ENCODE assay signal across 24 cellular contexts in genomic region chr13:20426766-20427448, GRCh38.
DNase-seq lines count a peak whose midpoint lies in the region; ATAC-seq and TF ChIP-seq lines count a peak whose summit lies in the region.
"Had no signal": no experiment of that assay in that cellular context is flagged by ENCODE, and none has a peak within 500 bp of the region (broad histone marks: within the 10 kb centered on the region; RNA-seq: fewer than 3 reads in every experiment).

No MANE protein-coding gene starts in this region.

- POLR2A ChIA-PET in IMR-90 (lab: Charles Lee; ENCODE audit: unreplicated experiment) = no interaction called here

- H2BK120ac ChIP-seq in IMR-90 (ENCODE audit: low read depth, low read length) = no peak overlapping the region

- peak overlapping the region in 7 of 11 experiments; percentile 9 to 89 (median 86); a peak in 12 of 22 replicates for H3K27ac ChIP-seq in BLaER1 treated with 17β-estradiol and CSF1 and Interleukin-3, amounts not matched to agents 10 nM and 100 nM
- no peak overlapping the region for H3K27ac ChIP-seq in IMR-90 (ENCODE audit: insufficient read depth, low read length)
- H3K27ac ChIP-seq: coronary artery, gastroesophageal sphincter, left lung, sigmoid colon, transverse colon, VCaP had no signal

- no peak overlapping the region for H3K18ac ChIP-seq in IMR-90 (ENCODE audit: low read depth, low read length)

- H2BK5ac ChIP-seq in IMR-90 (ENCODE audit: low read depth, low read length, poor library complexity, severe bottlenecking) = no peak overlapping the region

- H2AK5ac ChIP-seq in IMR-90 (ENCODE audit: low read depth, low read length) = no peak overlapping the region

- H4K91ac ChIP-seq in IMR-90 (ENCODE audit: insufficient read depth, low read depth, low read length) = no peak overlapping the region

- no peak for TF ChIP-seq RAD21 in IMR-90 (IDR thresholded peaks at IDR 0.05; ENCODE audit: low read length)

- TF ChIP-seq CTCF in IMR-90 (conservative IDR thresholded peaks at IDR 0.05; ENCODE audit: low read depth, low read length) = no peak

- intact Hi-C loops in IMR-90 (cut with micrococcal nuclease) = no loop called here

- H3K79me1 ChIP-seq in IMR-90 (ENCODE audit: low read depth in 1 of 2, low read length in 2 of 2) = no peaks in the 10 kb centered on the region

- DNase-seq in IMR-90 = peak; percentile 32
- DNase-seq in epidermal melanocyte (ENCODE audit: insufficient read length, low spot score) = peak; percentile 33
- peak; percentile 85 for DNase-seq in islet precursor cell
- no peak for DNase-seq in NK-92 treated with Interleukin-12 subunit alpha and Interleukin-12 subunit beta, amount 100 ng/mL, for 24 hours (lab: John Stamatoyannopoulos, UW)
- DNase-seq in OCI-M2 (lab: John Stamatoyannopoulos, UW; ENCODE audit: unreplicated experiment) = no peak
- DNase-seq in NCI-H146 treated with DMSO at 0.1 percent for 48 hours (lab: John Stamatoyannopoulos, UW; ENCODE audit: unreplicated experiment) = no peak
- DNase-seq: activated T-cell treated with anti-CD3 and anti-CD28 coated beads, Interleukin-2, amount 50 U/mL, for 24 hours; COR-L47; DND-41; Kasumi-1; left lung; NCI-H1105 treated with DMSO at 0.1 percent for 48 hours; NCI-H2107; NCI-H510A; SHP77 treated with DMSO at 0.1 percent for 48 hours; sigmoid colon; stimulated activated naive CD4-positive, alpha-beta T cell treated with Interleukin-2 at 50 U/mL for 16 hours; T-cell; transverse colon had no signal

- H3K14ac ChIP-seq in IMR-90 (replicated peaks; ENCODE audit: low read depth, low read length) = peak overlapping the region; percentile 1; the same call in 1 of the 2 replicates

- TF ChIP-seq POLR2A in IMR-90 (IDR thresholded peaks at IDR 0.05; ENCODE audit: low read depth, low read length) = no peak

- no peak overlapping the region for H2BK20ac ChIP-seq in IMR-90 (ENCODE audit: low read depth, low read length)

- no peak overlapping the region for H3K4ac ChIP-seq in IMR-90 (ENCODE audit: low read depth, low read length)

- H3K4me3 ChIP-seq in BLaER1 treated with 17β-estradiol and CSF1 and Interleukin-3, amounts not matched to agents 10 nM and 100 nM = no peak overlapping the region
- no peak overlapping the region for H3K4me3 ChIP-seq in IMR-90 (ENCODE audit: insufficient read depth, low read depth, low read length)
- H3K4me3 ChIP-seq: coronary artery, gastroesophageal sphincter, left lung, sigmoid colon, transverse colon had no signal

- no peak overlapping the region for H2BK15ac ChIP-seq in IMR-90 (ENCODE audit: low read depth, low read length)

- no peak overlapping the region for H4K8ac ChIP-seq in IMR-90 (ENCODE audit: low read depth in 2 of 2, low read length in 2 of 2)

- BruUV-seq in IMR-90 (replicated peaks; lab: Mats Ljungman, UMichigan) = no TSS peak

- peak overlapping the region; percentile 69 to 97 (median 92) for H3K4me2 ChIP-seq in BLaER1 treated with 17β-estradiol and CSF1 and Interleukin-3, amounts not matched to agents 10 nM and 100 nM
- H3K4me2 ChIP-seq in IMR-90 (ENCODE audit: low read depth, low read length) = no peak overlapping the region

- in situ Hi-C loops in IMR-90 (cut with MboI; ENCODE audit: low sequenced_read_pairs) = no loop called here

- dilution Hi-C loops in IMR-90 (cut with HindIII; ENCODE audit: low sequenced_read_pairs, unreplicated experiment) = no loop called here

- no peaks in the 10 kb centered on the region for H3K9me1 ChIP-seq in IMR-90 (ENCODE audit: insufficient read depth, low read length)

- 67% methylated on average over 2 of the region's 11 CpGs; no CpG with 5 or more reads in 1 of the 2 experiments for WGBS in IMR-90 (ENCODE audit: extremely low coverage in 2 of 2, insufficient read length in 1 of 2), 2 experiments

- H3K27me3 ChIP-seq in BLaER1 treated with 17β-estradiol and CSF1 and Interleukin-3, amounts not matched to agents 10 nM and 100 nM = no peaks in the 10 kb centered on the region
- H3K27me3 ChIP-seq in IMR-90 (ENCODE audit: control insufficient read depth, insufficient read depth, low read length) = peaks cover 9% of the 10 kb centered on the region
- H3K27me3 ChIP-seq: gastroesophageal sphincter, left lung, sigmoid colon, transverse colon had no signal

- no peaks in the 10 kb centered on the region; a peak in 3 of 22 replicates for H4K20me1 ChIP-seq in BLaER1 treated with 17β-estradiol and CSF1 and Interleukin-3, amounts not matched to agents 10 nM and 100 nM
- H4K20me1 ChIP-seq in IMR-90 (ENCODE audit: insufficient read depth, low read length) = no peaks in the 10 kb centered on the region

- no peak overlapping the region for H2AK9ac ChIP-seq in IMR-90 (replicated peaks; ENCODE audit: low read depth, low read length, poor library complexity)

- peaks cover 70 to 84% (median 76%) of the 10 kb centered on the region in 10 experiments for H3K4me1 ChIP-seq in BLaER1 treated with 17β-estradiol and CSF1 and Interleukin-3, amounts not matched to agents 10 nM and 100 nM
- H3K4me1 ChIP-seq in IMR-90 (ENCODE audit: control insufficient read depth, insufficient read depth, low read length) = no peaks in the 10 kb centered on the region
- H3K4me1 ChIP-seq: gastroesophageal sphincter, left lung, transverse colon had no signal

- peaks cover 0 to 9% (median 0%) of the 10 kb centered on the region in 11 experiments; a peak in 2 of 22 replicates for H3K36me3 ChIP-seq in BLaER1 treated with 17β-estradiol and CSF1 and Interleukin-3, amounts not matched to agents 10 nM and 100 nM
- H3K36me3 ChIP-seq in IMR-90 (ENCODE audit: control insufficient read depth, insufficient read depth, low read length) = no peaks in the 10 kb centered on the region
- H3K36me3 ChIP-seq: transverse colon had no signal

- CTCF ChIA-PET in IMR-90 (lab: Yijun Ruan, JAX) = interaction anchor here (0.6 kb wide), 1 partner anchor 265 kb away, joined by 13 read pairs; no protein-coding TSS in a partner anchor

- ATAC-seq in IMR-90 (ENCODE audit: low read depth) = no peak
- ATAC-seq in GM18858 (IDR thresholded peaks at IDR 0.05; ENCODE audit: unreplicated experiment) = no peak
- ATAC-seq: gastroesophageal sphincter, left lung, T-cell had no signal

- no peak overlapping the region for H3K56ac ChIP-seq in IMR-90 (ENCODE audit: extremely low read depth, insufficient read depth, low read length)

- no peak overlapping the region for H4K5ac ChIP-seq in IMR-90 (ENCODE audit: low read depth, low read length)

- H3K9ac ChIP-seq in BLaER1 treated with 17β-estradiol and CSF1 and Interleukin-3, amounts not matched to agents 10 nM and 100 nM = peak overlapping the region in 3 of 11 experiments; percentile 75 to 78 (median 77); a peak in 4 of 22 replicates
- H3K9ac ChIP-seq in IMR-90 (ENCODE audit: low read depth, low read length) = no peak overlapping the region

- no peak overlapping the region for H2AFZ ChIP-seq in IMR-90 (replicated peaks; ENCODE audit: low read length, poor library complexity)

- peaks cover 0 to 3% (median 0%) of the 10 kb centered on the region in 11 experiments; a peak in 1 of 22 replicates for H3K9me3 ChIP-seq in BLaER1 treated with 17β-estradiol and CSF1 and Interleukin-3, amounts not matched to agents 10 nM and 100 nM (replicated peaks in 1 of 11)
- no peaks in the 10 kb centered on the region for H3K9me3 ChIP-seq in IMR-90 (ENCODE audit: control insufficient read depth, insufficient read depth, low read length)
- H3K9me3 ChIP-seq: gastroesophageal sphincter, left lung, sigmoid colon, transverse colon had no signal

- no peak overlapping the region for H3K23ac ChIP-seq in IMR-90 (ENCODE audit: low read depth, low read length)

TF ChIP-seq in IMR-90, 13 proteins besides CTCF, POLR2A, EP300 and RAD21:
- TF ChIP-seq MXI1 (IDR thresholded peaks at IDR 0.05; ENCODE audit: borderline replicate concordance, low read depth, low read length) (no peak), BHLHE40 (IDR thresholded peaks at IDR 0.05; ENCODE audit: low read depth, low read length) (no peak), USF2 (IDR thresholded peaks at IDR 0.05; ENCODE audit: low read depth, low read length) (peak; percentile 41; the same call in 1 of the 2 replicates)

Comparison
In these comparisons a context has a peak if more than half of its experiments do, and no peak if none do; other contexts are left out.
1. DNase-seq: peak in IMR-90 (single experiment), epidermal melanocyte (single experiment) and islet precursor cell (single experiment); none in NK-92 treated with Interleukin-12 subunit alpha and Interleukin-12 subunit beta, amount 100 ng/mL, for 24 hours (single experiment), OCI-M2 (single experiment) and NCI-H146 treated with DMSO at 0.1 percent for 48 hours (single experiment).